ENCODE assay signal across 8 cellular contexts in genomic region chr19:54102421-54103169, GRCh38. TPM values are rescaled to one million over a fixed set of nuclear protein-coding genes. Genes with fewer than 3 reads are reported as not detected.
DNase-seq lines count a peak whose midpoint lies in the region; ATAC-seq, FAIRE-seq and TF ChIP-seq lines count a peak whose summit lies in the region.

TSS of gene NDUFA3 (plus strand) at chr19:54102855. CDS start at chr19:54102879, 24 bp downstream.

- peak within 1 kb of the TSS; percentile 92 for H3K9ac ChIP-seq in Loucy (ENCODE audit: low read depth, low read length, poor library complexity, severe bottlenecking)

- DNase-seq in EL (peak; percentile 98), H54 (ENCODE audit: insufficient read length, low spot score) (peak; percentile 100), fibroblast of peridontal ligament (ENCODE audit: extremely low read depth) (peak; percentile 97), natural killer cell (peak; percentile 95)
- DNase-seq in activated T-helper 9 cell treated with anti-CD3 and anti-CD28 coated beads, Interleukin-2, amount 50 U/mL, for 16 hours (ENCODE audit: low read depth): peak; percentile 97
- peak; percentile 97 for DNase-seq in stimulated activated naive CD4-positive, alpha-beta T cell treated with Interleukin-2 at 50 U/mL for 16 hours (lab: John Stamatoyannopoulos, UW)

- H3K4me1 ChIP-seq in Loucy (ENCODE audit: insufficient read depth, low read length, poor library complexity, severe bottlenecking): peaks cover 8% of the 10 kb centered on the region

- H4K20me1 ChIP-seq in Loucy (ENCODE audit: insufficient read depth, low read length, poor library complexity, severe bottlenecking): no peaks in the 10 kb centered on the region

- peaks cover 14% of the 10 kb centered on the region; the same call in 1 of the 2 replicates for H3K36me3 ChIP-seq in Loucy (ENCODE audit: insufficient read depth, low read length)

- peak within 1 kb of the TSS; percentile 97 for H3K4me3 Mint-ChIP-seq in natural killer cell

- H3K79me2 ChIP-seq in Loucy (ENCODE audit: insufficient read depth, low read length): peaks cover 34% of the 10 kb centered on the region

- H3K4me2 ChIP-seq in Loucy (ENCODE audit: low read depth, low read length, poor library complexity, severe bottlenecking): peak within 1 kb of the TSS; percentile 95

- intact Hi-C loops in natural killer cell (cut with micrococcal nuclease): loop anchor here (1.0 kb wide), 2 partner anchors 13 to 35 kb away; partner anchors contain the start of genes CNOT3, PRPF31 and TFPT

- no peaks in the 10 kb centered on the region for H3K27me3 Mint-ChIP-seq in natural killer cell (ENCODE audit: low read depth in 2 of 2)

- H3K9me2 ChIP-seq in Loucy (replicated peaks; ENCODE audit: low read depth, low read length): no peaks in the 10 kb centered on the region

- peak within 1 kb of the TSS; percentile 94 for H3K4me3 ChIP-seq in Loucy (ENCODE audit: low read length, poor library complexity, severe bottlenecking)

- no peaks in the 10 kb centered on the region for H3F3A ChIP-seq in Loucy (ENCODE audit: low read depth)

- peak within 1 kb of the TSS; percentile 87 for H2AFZ ChIP-seq in Loucy (ENCODE audit: low read length)

- no peaks in the 10 kb centered on the region for H3K9me3 ChIP-seq in Loucy (ENCODE audit: insufficient read depth, low read depth, low read length)

- TF ChIP-seq CTCF in Loucy (conservative IDR thresholded peaks at IDR 0.05; ENCODE audit: low read length) (no peak), natural killer cell (IDR thresholded peaks at IDR 0.05) (no peak)

- no peaks in the 10 kb centered on the region for H3K36me3 Mint-ChIP-seq in natural killer cell

- FAIRE-seq in H54 (lab: Jason Lieb, UNC): peak; percentile 86

- peaks cover 13 to 30% of the 10 kb centered on the region in 2 donors for H3K4me1 Mint-ChIP-seq in natural killer cell

- peak; percentile 99 to 100 (median 99) for ATAC-seq in natural killer cell

- H3K27me3 ChIP-seq in Loucy (ENCODE audit: insufficient read depth, low read length, poor library complexity, severe bottlenecking): no peaks in the 10 kb centered on the region

- no peaks in the 10 kb centered on the region for H3K9me3 Mint-ChIP-seq in natural killer cell

- TF ChIP-seq POLR2A in H54 (IDR thresholded peaks at IDR 0.05; ENCODE audit: low read depth, low read length) (peak; percentile 79), Raji (IDR thresholded peaks at IDR 0.05; ENCODE audit: insufficient read depth, low read depth, low read length) (peak; percentile 86)

- H3K27ac Mint-ChIP-seq in natural killer cell: peak within 1 kb of the TSS; percentile 89 to 99

RNA-seq across cellular contexts. Expression of gene NDUFA3, which starts in this region (rescaled TPM):
- 10 to 100 TPM; 48.4 to 91.9 (median 71.4) TPM for total RNA-seq in natural killer cell

Comparison
In these comparisons a context has a peak if more than half of its experiments do, and no peak if none do; other contexts are left out.
1. Peak in every context shown above with its lines: DNase-seq, ATAC-seq and H3K4me3 ChIP-seq.